Comparison of ENCODE assay signal across 4 cellular contexts in the genomic region with DNA sequence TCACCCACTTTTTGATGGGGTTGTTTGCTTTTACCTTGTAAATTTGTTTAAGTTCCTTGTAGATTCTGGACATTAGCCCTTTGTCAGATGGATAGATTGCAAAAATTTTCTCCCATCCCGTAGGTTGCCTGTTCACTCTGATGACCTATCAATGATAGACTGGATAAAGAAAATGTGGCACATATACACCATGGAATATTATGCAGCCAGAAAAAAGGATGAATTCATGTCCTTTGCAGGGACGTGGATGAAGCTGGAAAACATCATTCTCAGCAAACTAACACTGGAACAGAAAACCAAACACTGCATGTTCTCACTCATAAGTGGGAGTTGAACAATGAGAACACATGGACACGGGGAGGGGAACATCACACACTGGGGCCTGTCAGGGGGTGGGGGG. TPM values are rescaled to one million over a fixed set of nuclear protein-coding genes. Genes with fewer than 3 reads are reported as not detected.
"Had no signal": no experiment of that assay in that cellular context is flagged by ENCODE, and none has a peak within 500 bp of the region (broad histone marks: within the 10 kb centered on the region; RNA-seq: fewer than 3 reads in every experiment).

No MANE protein-coding gene starts in this region.

RNA-seq across cellular contexts. Expression of a gene that starts 15.5 kb away (rescaled TPM):
- polyA plus RNA-seq: IgD-negative memory B cell had no signal

RNA-seq across cellular contexts. Expression of a gene that starts 44.8 kb away (rescaled TPM):
- total RNA-seq: HepG2, HT-29, HT1080 had no signal
- polyA plus RNA-seq: HepG2 had no signal

RNA-seq across cellular contexts. Expression of a gene that starts 58.0 kb away (rescaled TPM):
- total RNA-seq: HT-29 had no signal
- polyA plus RNA-seq: IgD-negative memory B cell had no signal
